Comparison of ENCODE assay signal across 12 cellular contexts in genomic region chr2:67667054-67667908, GRCh38.
"Had no signal": no experiment of that assay in that cellular context is flagged by ENCODE, and none has a peak within 500 bp of the region (broad histone marks: within the 10 kb centered on the region; RNA-seq: fewer than 3 reads in every experiment).

No MANE protein-coding gene starts in this region.

- H3K4me3 ChIP-seq: heart left ventricle, uterus had no signal

- H3K9me3 ChIP-seq: thoracic aorta, uterus had no signal

- ATAC-seq: activated CD8-positive, alpha-beta T cell treated with anti-CD3 and anti-CD28 coated beads for 36 hours; activated naive CD8-positive, alpha-beta T cell treated with anti-CD3 and anti-CD28 coated beads, Interleukin-2, amount 50 U/mL, for 24 hours had no signal

- H3K27ac ChIP-seq: uterus, VCaP had no signal

- H3K27me3 ChIP-seq: heart left ventricle, uterus had no signal

- DNase-seq: activated CD8-positive, alpha-beta memory T cell treated with anti-CD3 and anti-CD28 coated beads, Interleukin-2, amount 50 U/mL, for 4 hours; activated CD8-positive, alpha-beta T cell treated with anti-CD3 and anti-CD28 coated beads for 36 hours; activated naive CD8-positive, alpha-beta T cell treated with anti-CD3 and anti-CD28 coated beads, Interleukin-2, amount 50 U/mL, for 24 hours; cortex of kidney; effector memory CD4-positive, alpha-beta T cell; nephron progenitor cell; stimulated activated CD4-positive, alpha-beta T cell treated with anti-CD3 and anti-CD28 coated beads, Interleukin-4, amount 100 ng/mL, for 24 hours; T1000 had no signal

- H3K36me3 ChIP-seq: heart left ventricle, thoracic aorta, uterus had no signal
